In the genomic region with DNA sequence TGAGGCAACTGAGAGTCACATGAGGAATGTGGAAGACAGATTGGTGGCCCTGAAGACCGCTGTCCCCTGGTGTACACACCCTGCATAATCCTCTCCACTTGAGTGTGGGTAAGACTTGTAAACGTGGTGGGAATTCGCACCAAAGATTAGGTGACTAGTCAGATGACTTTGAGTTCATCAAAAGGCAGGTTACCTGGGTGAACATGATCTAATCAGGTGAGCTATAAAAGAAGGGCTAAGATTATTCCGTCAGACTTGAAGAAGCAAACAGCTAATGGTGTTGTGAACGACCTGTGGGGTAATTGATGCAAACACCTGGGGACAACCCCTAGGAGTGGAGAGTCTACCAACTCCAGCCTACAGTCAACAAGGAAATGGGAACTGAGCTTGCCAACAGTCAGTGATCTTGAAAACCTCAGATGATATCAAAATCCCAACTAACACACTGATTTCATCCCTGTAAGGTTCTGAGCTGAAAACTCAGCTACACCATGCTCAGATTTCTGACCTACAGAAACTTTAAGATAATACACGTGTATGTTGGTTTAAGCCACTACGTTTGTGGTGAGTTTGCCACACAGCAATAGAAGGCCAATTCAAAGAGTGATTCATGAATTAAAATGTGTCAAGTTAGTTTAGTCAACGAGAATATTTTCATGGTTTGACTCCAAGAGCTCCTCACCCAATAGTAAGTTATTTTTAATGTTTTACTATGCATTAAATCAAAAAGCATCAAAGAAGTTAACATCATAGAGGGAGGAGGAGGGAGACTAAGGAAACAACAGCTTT, we compare ENCODE assay signal across 18 cellular contexts. TPM values are rescaled to one million over a fixed set of nuclear protein-coding genes. Genes with fewer than 3 reads are reported as not detected.
DNase-seq lines count a peak whose midpoint lies in the region; ATAC-seq and TF ChIP-seq lines count a peak whose summit lies in the region.
"Had no signal": no experiment of that assay in that cellular context is flagged by ENCODE, and none has a peak within 500 bp of the region (broad histone marks: within the 10 kb centered on the region; RNA-seq: fewer than 3 reads in every experiment).

No MANE protein-coding gene starts in this region.

- no peaks in the 10 kb centered on the region for H4K20me1 ChIP-seq in Loucy (ENCODE audit: insufficient read depth, low read length, poor library complexity, severe bottlenecking)

- peaks cover 3% of the 10 kb centered on the region for H3K27me3 Mint-ChIP-seq in activated CD4-positive, alpha-beta T cell treated with anti-CD3 and anti-CD28 coated beads, Interleukin-2, amount 10 ng/mL, durations not matched to agents 24 days and 14 days
- H3K27me3 Mint-ChIP-seq in endodermal cell (ENCODE audit: insufficient read depth) (no peaks in the 10 kb centered on the region), CD14-positive monocyte (ENCODE audit: low read depth in 3 of 3) (no peaks in the 10 kb centered on the region)

- peak; percentile 16; the same call in 1 of the 2 replicates for TF ChIP-seq CTCF in Loucy (conservative IDR thresholded peaks at IDR 0.05; ENCODE audit: low read length)
- TF ChIP-seq CTCF in endodermal cell (conservative IDR thresholded peaks at IDR 0.05), result peak; percentile 33
- no peak for TF ChIP-seq CTCF in CD14-positive monocyte (IDR thresholded peaks at IDR 0.05)

- H3K4me3 ChIP-seq in Loucy (ENCODE audit: low read length, poor library complexity, severe bottlenecking) (no peak overlapping the region), endodermal cell (ENCODE audit: low read length) (no peak overlapping the region)
- H3K4me3 ChIP-seq: Peyer's patch had no signal

- H3K79me2 ChIP-seq in Loucy (ENCODE audit: insufficient read depth, low read length), result no peaks in the 10 kb centered on the region

- DNase-seq in activated CD4-positive, alpha-beta T cell treated with anti-CD3 and anti-CD28 coated beads, Interleukin-2, amount 10 ng/mL, durations not matched to agents 24 days and 14 days, result peak; percentile 49
- no peak for DNase-seq in activated CD4-positive, alpha-beta T cell treated with anti-CD3 and anti-CD28 coated beads, Interleukin-2, amount 50 U/mL, for 48 hours
- peak; percentile 68 for DNase-seq in endodermal cell
- no peak for DNase-seq in stimulated activated effector memory CD8-positive, alpha-beta T cell treated with anti-CD3 and anti-CD28 coated beads, Interleukin-12 subunit alpha, Interleukin-12 subunit beta, amount 100 ng/mL, for 72 hours (ENCODE audit: low spot score in 2 of 2)
- DNase-seq in CD14-positive monocyte (ENCODE audit: low spot score), result no peak
- DNase-seq: C1 segment of cervical spinal cord, DMS53, GOT3, HFFc6, KBM-7, NCI-H1048, NCI-H82, Peyer's patch, SHP77 had no signal

- ATAC-seq in stimulated activated effector memory CD8-positive, alpha-beta T cell treated with anti-CD3 and anti-CD28 coated beads, Interleukin-12 subunit alpha, Interleukin-12 subunit beta, amount 100 ng/mL, for 72 hours, result peak; percentile 61
- ATAC-seq in GM19395 (IDR thresholded peaks at IDR 0.05; ENCODE audit: unreplicated experiment) (no peak), HG02642 (IDR thresholded peaks at IDR 0.05; ENCODE audit: poor library complexity, unreplicated experiment) (no peak)

- peaks cover 46% of the 10 kb centered on the region for H3K27me3 ChIP-seq in Loucy (ENCODE audit: insufficient read depth, low read length, poor library complexity, severe bottlenecking)
- no peaks in the 10 kb centered on the region for H3K27me3 ChIP-seq in endodermal cell (ENCODE audit: control insufficient read depth, insufficient read depth, low read length, poor library complexity, severe bottlenecking)
- H3K27me3 ChIP-seq: Peyer's patch had no signal

- H3F3A ChIP-seq in Loucy (ENCODE audit: low read depth), result no peaks in the 10 kb centered on the region

- H3K4me1 Mint-ChIP-seq in activated CD4-positive, alpha-beta T cell treated with anti-CD3 and anti-CD28 coated beads, Interleukin-2, amount 10 ng/mL, durations not matched to agents 24 days and 14 days, result no peaks in the 10 kb centered on the region
- H3K4me1 Mint-ChIP-seq in endodermal cell, result peaks cover 30% of the 10 kb centered on the region
- H3K4me1 Mint-ChIP-seq in stimulated activated effector memory CD8-positive, alpha-beta T cell treated with anti-CD3 and anti-CD28 coated beads, Interleukin-12 subunit alpha, Interleukin-12 subunit beta, amount 100 ng/mL, for 72 hours, result peaks cover 10% of the 10 kb centered on the region
- no peaks in the 10 kb centered on the region for H3K4me1 Mint-ChIP-seq in CD14-positive monocyte

- no peak overlapping the region for H2AFZ ChIP-seq in Loucy (ENCODE audit: low read length)

- H3K9me3 Mint-ChIP-seq in activated CD4-positive, alpha-beta T cell treated with anti-CD3 and anti-CD28 coated beads, Interleukin-2, amount 10 ng/mL, durations not matched to agents 24 days and 14 days, result no peaks in the 10 kb centered on the region
- H3K9me3 Mint-ChIP-seq in endodermal cell (peaks cover 11% of the 10 kb centered on the region), CD14-positive monocyte (peaks cover 0 to 2% (median 0%) of the 10 kb centered on the region in 7 donors)
- H3K9me3 Mint-ChIP-seq in stimulated activated effector memory CD8-positive, alpha-beta T cell treated with anti-CD3 and anti-CD28 coated beads, Interleukin-12 subunit alpha, Interleukin-12 subunit beta, amount 100 ng/mL, for 72 hours, result no peaks in the 10 kb centered on the region
- H3K9me3 Mint-ChIP-seq: HFFc6 had no signal

- no peaks in the 10 kb centered on the region for H3K36me3 Mint-ChIP-seq in activated CD4-positive, alpha-beta T cell treated with anti-CD3 and anti-CD28 coated beads, Interleukin-2, amount 10 ng/mL, durations not matched to agents 24 days and 14 days (ENCODE audit: low read depth)
- peaks cover 26% of the 10 kb centered on the region for H3K36me3 Mint-ChIP-seq in endodermal cell (ENCODE audit: low read depth)
- H3K36me3 Mint-ChIP-seq in stimulated activated effector memory CD8-positive, alpha-beta T cell treated with anti-CD3 and anti-CD28 coated beads, Interleukin-12 subunit alpha, Interleukin-12 subunit beta, amount 100 ng/mL, for 72 hours, result no peaks in the 10 kb centered on the region
- H3K36me3 Mint-ChIP-seq in CD14-positive monocyte, result no peaks in the 10 kb centered on the region

- H3K9me3 ChIP-seq in Loucy (ENCODE audit: insufficient read depth, low read depth, low read length) (no peaks in the 10 kb centered on the region), endodermal cell (ENCODE audit: control insufficient read depth, low read length) (peaks cover 23% of the 10 kb centered on the region)
- H3K9me3 ChIP-seq: Peyer's patch had no signal

- no peaks in the 10 kb centered on the region for H3K4me1 ChIP-seq in Loucy (ENCODE audit: insufficient read depth, low read length, poor library complexity, severe bottlenecking)
- peaks cover 3% of the 10 kb centered on the region for H3K4me1 ChIP-seq in endodermal cell (ENCODE audit: control insufficient read depth, insufficient read depth, low read length)
- H3K4me1 ChIP-seq: Peyer's patch had no signal

- no peak overlapping the region for H3K4me2 ChIP-seq in Loucy (ENCODE audit: low read depth, low read length, poor library complexity, severe bottlenecking)

- H3K9ac ChIP-seq in Loucy (ENCODE audit: low read depth, low read length, poor library complexity, severe bottlenecking) (no peak overlapping the region), endodermal cell (ENCODE audit: extremely low read depth, low read length, poor library complexity, severe bottlenecking) (no peak overlapping the region)

- intact Hi-C loops in activated CD4-positive, alpha-beta T cell treated with anti-CD3 and anti-CD28 coated beads, Interleukin-2, amount 10 ng/mL, durations not matched to agents 24 days and 14 days (cut with micrococcal nuclease), result no loop called here
- intact Hi-C loops in CD14-positive monocyte (cut with micrococcal nuclease), result no loop called here

- H3K4me3 Mint-ChIP-seq in activated CD4-positive, alpha-beta T cell treated with anti-CD3 and anti-CD28 coated beads, Interleukin-2, amount 10 ng/mL, durations not matched to agents 24 days and 14 days, result no peak overlapping the region
- H3K4me3 Mint-ChIP-seq in endodermal cell, result no peak overlapping the region
- no peak overlapping the region for H3K4me3 Mint-ChIP-seq in stimulated activated effector memory CD8-positive, alpha-beta T cell treated with anti-CD3 and anti-CD28 coated beads, Interleukin-12 subunit alpha, Interleukin-12 subunit beta, amount 100 ng/mL, for 72 hours
- H3K4me3 Mint-ChIP-seq in CD14-positive monocyte, result no peak overlapping the region
- H3K4me3 Mint-ChIP-seq: HFFc6 had no signal

- H3K27ac ChIP-seq in endodermal cell (ENCODE audit: low read depth, low read length), result no peak overlapping the region
- H3K27ac ChIP-seq: HL-60 had no signal

- H3K27ac Mint-ChIP-seq in activated CD4-positive, alpha-beta T cell treated with anti-CD3 and anti-CD28 coated beads, Interleukin-2, amount 10 ng/mL, durations not matched to agents 24 days and 14 days, result no peak overlapping the region
- peak overlapping the region; percentile 6 for H3K27ac Mint-ChIP-seq in endodermal cell
- H3K27ac Mint-ChIP-seq in stimulated activated effector memory CD8-positive, alpha-beta T cell treated with anti-CD3 and anti-CD28 coated beads, Interleukin-12 subunit alpha, Interleukin-12 subunit beta, amount 100 ng/mL, for 72 hours, result no peak overlapping the region
- no peak overlapping the region for H3K27ac Mint-ChIP-seq in CD14-positive monocyte
- H3K27ac Mint-ChIP-seq: HFFc6 had no signal

- WGBS in endodermal cell (ENCODE audit: insufficient coverage in 1 of 2, insufficient read length in 1 of 2), 2 experiments, result 79 to 96% methylated on average over 6 to 7 of the region's 8 CpGs

- no peaks in the 10 kb centered on the region for H3K36me3 ChIP-seq in Loucy (ENCODE audit: insufficient read depth, low read length)
- no peaks in the 10 kb centered on the region for H3K36me3 ChIP-seq in endodermal cell (ENCODE audit: control insufficient read depth, insufficient read depth, low read length)
- H3K36me3 ChIP-seq: Peyer's patch had no signal

- no peaks in the 10 kb centered on the region for H3K9me2 ChIP-seq in Loucy (replicated peaks; ENCODE audit: low read depth, low read length)

RNA-seq across cellular contexts. Expression of gene PRTFDC1, which starts 16.7 kb away (rescaled TPM):
- total RNA-seq in activated CD4-positive, alpha-beta T cell treated with anti-CD3 and anti-CD28 coated beads, Interleukin-2, amount 10 ng/mL, durations not matched to agents 24 days and 14 days, result 0.21 and 0.50 TPM in 2 replicates
- total RNA-seq in endodermal cell, result 10 to 100 TPM; 14.5 to 18.3 TPM
- 16.1 TPM for polyA plus RNA-seq in endodermal cell (2013, experiment 1 of 2)
- 16.3 TPM for polyA plus RNA-seq in endodermal cell (2013, experiment 2 of 2)
- polyA plus RNA-seq in CD14-positive monocyte, result not detected

Comparison
In these comparisons a context has a peak if more than half of its experiments do, and no peak if none do; other contexts are left out.
1. DNase-seq: peak in activated CD4-positive, alpha-beta T cell treated with anti-CD3 and anti-CD28 coated beads, Interleukin-2, amount 10 ng/mL, durations not matched to agents 24 days and 14 days (single experiment) and endodermal cell (single experiment); none in activated CD4-positive, alpha-beta T cell treated with anti-CD3 and anti-CD28 coated beads, Interleukin-2, amount 50 U/mL, for 48 hours (0 of 2), stimulated activated effector memory CD8-positive, alpha-beta T cell treated with anti-CD3 and anti-CD28 coated beads, Interleukin-12 subunit alpha, Interleukin-12 subunit beta, amount 100 ng/mL, for 72 hours (0 of 2) and CD14-positive monocyte (single experiment).
2. RNA of gene PRTFDC1, which starts 16.7 kb away (total RNA-seq): 14.5 to 18.3 TPM in endodermal cell; 0.21 to 0.50 TPM in activated CD4-positive, alpha-beta T cell treated with anti-CD3 and anti-CD28 coated beads, Interleukin-2, amount 10 ng/mL, durations not matched to agents 24 days and 14 days; every median in the first group is over 10 times any median in the second.